15 cellular contexts compared by ENCODE assay signal in the genomic region with DNA sequence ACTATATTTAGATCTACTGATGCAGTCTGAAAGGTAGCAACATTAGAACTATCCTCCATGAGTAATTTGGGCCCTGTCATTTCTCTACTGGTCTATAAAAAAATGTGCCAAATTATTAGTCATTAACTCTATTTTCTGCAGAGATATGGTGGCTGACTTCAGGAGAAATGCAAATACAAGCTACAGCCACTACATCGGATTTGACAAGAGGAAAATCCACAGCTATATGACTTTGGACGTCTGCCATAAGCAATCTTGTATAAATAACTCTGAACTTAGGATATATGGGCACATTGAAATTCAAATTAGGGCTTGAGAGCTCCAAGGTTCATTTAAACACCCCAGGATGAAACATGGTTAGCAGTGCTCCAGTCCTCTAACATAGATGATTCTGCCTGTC.
DNase-seq lines count a peak whose midpoint lies in the region; ATAC-seq and TF ChIP-seq lines count a peak whose summit lies in the region.
"Had no signal": no experiment of that assay in that cellular context is flagged by ENCODE, and none has a peak within 500 bp of the region (broad histone marks: within the 10 kb centered on the region; RNA-seq: fewer than 3 reads in every experiment).

No MANE protein-coding gene starts in this region.

- DNase-seq in NCI-H446 treated with DMSO at 0.1 percent for 48 hours (lab: John Stamatoyannopoulos, UW): peak; percentile 21
- no peak for DNase-seq in NCI-H446 (lab: John Stamatoyannopoulos, UW)
- peak; percentile 8 to 77 (median 18) for DNase-seq in NCI-H1417 (lab: John Stamatoyannopoulos, UW)
- peak; percentile 70 for DNase-seq in NCI-H69 (lab: John Stamatoyannopoulos, UW)
- peak; percentile 23 for DNase-seq in retinal pigment epithelial cell (ENCODE audit: low read depth)
- DNase-seq in epidermal melanocyte (ENCODE audit: insufficient read length, low spot score): no peak
- DNase-seq in activated T-cell treated with anti-CD3 and anti-CD28 coated beads for 4 hours: no peak
- DNase-seq: H9; MG63; NCI-H146; NCI-H524; NK-92 treated with Interleukin-12 subunit alpha and Interleukin-12 subunit beta, amount 100 ng/mL, for 24 hours; SJCRH30; T-helper 2 cell had no signal

- no peak overlapping the region for H3K4me3 ChIP-seq in retinal pigment epithelial cell (ENCODE audit: low read length)
- H3K4me3 ChIP-seq: MG63, SJCRH30 had no signal

- TF ChIP-seq CTCF in retinal pigment epithelial cell (conservative IDR thresholded peaks at IDR 0.05; ENCODE audit: low read depth, low read length): no peak

- ATAC-seq in GM19452 (IDR thresholded peaks at IDR 0.05; ENCODE audit: unreplicated experiment): no peak

Comparison
In these comparisons a context has a peak if more than half of its experiments do, and no peak if none do; other contexts are left out.
1. DNase-seq: peak in NCI-H446 treated with DMSO at 0.1 percent for 48 hours (single experiment), NCI-H1417 (3 of 3), NCI-H69 (single experiment) and retinal pigment epithelial cell (single experiment); none in NCI-H446 (0 of 2), epidermal melanocyte (single experiment) and activated T-cell treated with anti-CD3 and anti-CD28 coated beads for 4 hours (single experiment).